Comparison of ENCODE assay signal across 1 cellular context in the genomic region with DNA sequence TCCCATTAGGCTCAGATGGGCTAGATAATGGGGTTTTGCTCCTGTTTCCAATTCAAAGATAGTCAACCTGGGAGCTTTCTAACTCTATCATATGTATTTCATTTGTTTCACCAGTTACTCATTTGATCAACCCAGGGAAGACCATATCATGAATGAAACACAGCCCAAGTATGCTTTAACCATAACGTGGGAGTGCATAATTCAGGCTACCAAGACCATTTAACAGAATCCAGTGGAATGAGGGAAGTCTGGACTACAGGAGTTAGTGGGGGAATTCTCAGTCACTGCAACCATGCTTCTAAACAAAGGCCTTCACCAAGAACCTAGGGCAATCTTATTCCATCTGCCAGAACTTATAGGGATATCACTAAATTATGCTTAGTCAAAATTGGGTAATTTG.
TF ChIP-seq lines count a peak whose summit lies in the region.

No MANE protein-coding gene starts in this region.

TF ChIP-seq in GM23338, 12 proteins besides CTCF, POLR2A, EP300 and RAD21 (continued from another document):
- no peak for TF ChIP-seq POLR2AphosphoS5 (IDR thresholded peaks at IDR 0.05; ENCODE audit: low read depth)
- TF ChIP-seq, protein P1, sequence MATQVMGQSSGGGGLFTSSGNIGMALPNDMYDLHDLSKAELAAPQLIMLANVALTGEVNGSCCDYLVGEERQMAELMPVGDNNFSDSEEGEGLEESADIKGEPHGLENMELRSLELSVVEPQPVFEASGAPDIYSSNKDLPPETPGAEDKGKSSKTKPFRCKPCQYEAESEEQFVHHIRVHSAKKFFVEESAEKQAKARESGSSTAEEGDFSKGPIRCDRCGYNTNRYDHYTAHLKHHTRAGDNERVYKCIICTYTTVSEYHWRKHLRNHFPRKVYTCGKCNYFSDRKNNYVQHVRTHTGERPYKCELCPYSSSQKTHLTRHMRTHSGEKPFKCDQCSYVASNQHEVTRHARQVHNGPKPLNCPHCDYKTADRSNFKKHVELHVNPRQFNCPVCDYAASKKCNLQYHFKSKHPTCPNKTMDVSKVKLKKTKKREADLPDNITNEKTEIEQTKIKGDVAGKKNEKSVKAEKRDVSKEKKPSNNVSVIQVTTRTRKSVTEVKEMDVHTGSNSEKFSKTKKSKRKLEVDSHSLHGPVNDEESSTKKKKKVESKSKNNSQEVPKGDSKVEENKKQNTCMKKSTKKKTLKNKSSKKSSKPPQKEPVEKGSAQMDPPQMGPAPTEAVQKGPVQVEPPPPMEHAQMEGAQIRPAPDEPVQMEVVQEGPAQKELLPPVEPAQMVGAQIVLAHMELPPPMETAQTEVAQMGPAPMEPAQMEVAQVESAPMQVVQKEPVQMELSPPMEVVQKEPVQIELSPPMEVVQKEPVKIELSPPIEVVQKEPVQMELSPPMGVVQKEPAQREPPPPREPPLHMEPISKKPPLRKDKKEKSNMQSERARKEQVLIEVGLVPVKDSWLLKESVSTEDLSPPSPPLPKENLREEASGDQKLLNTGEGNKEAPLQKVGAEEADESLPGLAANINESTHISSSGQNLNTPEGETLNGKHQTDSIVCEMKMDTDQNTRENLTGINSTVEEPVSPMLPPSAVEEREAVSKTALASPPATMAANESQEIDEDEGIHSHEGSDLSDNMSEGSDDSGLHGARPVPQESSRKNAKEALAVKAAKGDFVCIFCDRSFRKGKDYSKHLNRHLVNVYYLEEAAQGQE (IDR thresholded peaks at IDR 0.05; ENCODE audit: unreplicated experiment) = no peak
- TF ChIP-seq EZH2phosphoT487 (IDR thresholded peaks at IDR 0.05; ENCODE audit: unreplicated experiment) = no peak
